ENCODE assay signal across 9 cellular contexts in the genomic region with DNA sequence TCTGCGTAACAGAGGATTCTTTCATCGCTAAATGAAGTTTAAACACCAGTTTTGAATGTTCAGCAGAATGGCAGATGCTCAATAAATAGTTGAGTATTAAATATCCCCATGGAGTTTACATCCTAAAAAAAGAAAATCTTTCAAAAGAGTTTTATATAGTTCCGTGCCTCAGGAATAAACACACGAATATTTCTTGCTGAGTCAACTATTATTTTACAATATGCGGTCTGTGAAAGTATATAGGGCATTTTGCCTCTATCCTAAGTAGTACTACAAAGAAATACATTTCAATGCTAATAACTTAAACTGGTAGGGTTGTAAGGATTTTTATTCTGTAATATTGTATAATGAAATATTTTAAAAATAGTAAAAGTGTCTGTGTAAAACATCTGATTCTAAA. TPM values are rescaled to one million over a fixed set of nuclear protein-coding genes. Genes with fewer than 3 reads are reported as not detected.
A peak's percentile ranks its signal among the peaks of the same experiment; 100 is the strongest.
DNase-seq lines count a peak whose midpoint lies in the region; ATAC-seq, FAIRE-seq and TF ChIP-seq lines count a peak whose summit lies in the region.
"Had no signal": no experiment of that assay in that cellular context is flagged by ENCODE, and none has a peak within 500 bp of the region (broad histone marks: within the 10 kb centered on the region; RNA-seq: fewer than 3 reads in every experiment).

No MANE protein-coding gene starts in this region.

- TF ChIP-seq CTCF in A549 (IDR thresholded peaks at IDR 0.05) (no peak), breast epithelium (IDR thresholded peaks at IDR 0.05) (no peak)

- WGBS in A549 (ENCODE audit: missing lambda C conversion rate) = 4% methylated on average over 5 of the region's 5 CpGs
- WGBS in HUES64 = 8% methylated on average over 4 of the region's 5 CpGs

- H3K27ac ChIP-seq in A549 (peak overlapping the region; percentile 92 to 93), HUES64 (ENCODE audit: low read depth, low read length) (no peak overlapping the region), breast epithelium (no peak overlapping the region)

- no peak for TF ChIP-seq EP300 in A549 (IDR thresholded peaks at IDR 0.05)

- TF ChIP-seq POLR2A in A549 (IDR thresholded peaks at IDR 0.05; ENCODE audit: low read length) (no peak), breast epithelium (IDR thresholded peaks at IDR 0.05) (no peak)

- FAIRE-seq in A549 (lab: Jason Lieb, UNC) = no peak

- peaks cover 20% of the 10 kb centered on the region for H3K4me1 ChIP-seq in A549
- H3K4me1 ChIP-seq in HUES64 (ENCODE audit: insufficient read depth, low read length) = peaks cover 21% of the 10 kb centered on the region
- peaks cover 0 to 10% of the 10 kb centered on the region in 2 donors for H3K4me1 ChIP-seq in breast epithelium
- H3K4me1 ChIP-seq in mucosa of stomach (ENCODE audit: control insufficient read depth, insufficient read depth, low read length) = peaks cover 14% of the 10 kb centered on the region

- H3K36me3 ChIP-seq in HUES64 (ENCODE audit: insufficient read depth, low read length) (peaks cover 44% of the 10 kb centered on the region), breast epithelium (no peaks in the 10 kb centered on the region), mucosa of stomach (ENCODE audit: control insufficient read depth, insufficient read depth, low read length) (no peaks in the 10 kb centered on the region)

- H3K9me3 ChIP-seq in A549 (no peaks in the 10 kb centered on the region), HUES64 (ENCODE audit: insufficient read depth, low read depth, low read length) (no peaks in the 10 kb centered on the region), breast epithelium (no peaks in the 10 kb centered on the region), mucosa of stomach (ENCODE audit: control insufficient read depth, low read length) (no peaks in the 10 kb centered on the region)

- CTCF ChIA-PET in A549 (lab: Yijun Ruan, JAX) = interaction anchor here (1.1 to 1.7 kb wide), 3 partner anchors 9 to 80 kb away, joined by 3 to 8 read pairs (median 3); no protein-coding TSS in a partner anchor

- POLR2A ChIA-PET in A549 (lab: Yijun Ruan, JAX) = no interaction called here

- H3K27me3 ChIP-seq in HUES64 (ENCODE audit: insufficient read depth, low read length) (no peaks in the 10 kb centered on the region), breast epithelium (no peaks in the 10 kb centered on the region), mucosa of stomach (ENCODE audit: control insufficient read depth, insufficient read depth, low read length) (no peaks in the 10 kb centered on the region)

- intact Hi-C loops in breast epithelium (cut with DNase I; ENCODE audit: low total_unique reads) = no loop called here

- H3K4me3 ChIP-seq in A549 (peak overlapping the region; percentile 94), HUES64 (ENCODE audit: low read length) (peak overlapping the region; percentile 95), breast epithelium (peak overlapping the region; percentile 74 to 96 (median 88)), mucosa of stomach (ENCODE audit: low read length) (peak overlapping the region; percentile 87)

- ATAC-seq in A549 = no peak

- TF ChIP-seq RAD21 in A549 (conservative IDR thresholded peaks at IDR 0.05 in 1 of 2, IDR thresholded peaks at IDR 0.05 in 1 of 2) = no peak

- DNase-seq in A549 (ENCODE audit: low read depth in 1 of 2, low spot score in 1 of 2) (no peak), breast epithelium (ENCODE audit: low spot score in 2 of 2) (no peak), NCI-H2029 (lab: John Stamatoyannopoulos, UW) (no peak), activated gamma-delta T cell treated with Interleukin-2 at 50 U/mL for 16 hours (no peak), nucleus accumbens (lab: John Stamatoyannopoulos, UW) (no peak), inferior parietal cortex (ENCODE audit: extremely low spot score) (no peak)
- DNase-seq: NCI-H748 treated with DMSO at 0.1 percent for 48 hours had no signal

- H3K9ac ChIP-seq in HUES64 (ENCODE audit: low read depth, low read length) (peak overlapping the region; percentile 98), mucosa of stomach (ENCODE audit: low read length) (peak overlapping the region; percentile 86)

- peak overlapping the region; percentile 82 for H3K4me2 ChIP-seq in A549

TF ChIP-seq in A549, 52 proteins besides CTCF, POLR2A, EP300 and RAD21:
- TF ChIP-seq JUN (IDR thresholded peaks at IDR 0.05) (0 out of 5 replicates have a peak, but pooled peaks of 1 of the 2 experiments have one; percentile 4), KDM1A (IDR thresholded peaks at IDR 0.05; ENCODE audit: low read depth) (no peak), MAFK (IDR thresholded peaks at IDR 0.05; ENCODE audit: partially characterized antibody) (peak; percentile 95)

RNA-seq across cellular contexts. Expression of gene DBF4, which starts 1.3 kb away (rescaled TPM):
- polyA plus RNA-seq in A549 (2011; rRNA removed) (17.3 and 29.3 TPM in 2 replicates), A549 (2017; fragmentation: RNase III; extraction: RNeasy Plus Mini Kit Qiagen cat#74134 plus additional on column Dnase treatment) (27.8 to 30.0 TPM (median 28.2 TPM) in 3 replicates)
- 11.0 and 12.6 TPM in 2 replicates for polyA plus RNA-seq in A549 (2012; cell fraction: cytosol; rRNA removed)
- polyA plus RNA-seq in A549 (2012; cell fraction: nucleus; rRNA removed) = 9.0 and 9.4 TPM in 2 replicates
- polyA minus RNA-seq in A549 (2011; rRNA and poly(A)+ RNA removed) = 3.6 and 3.8 TPM in 2 replicates
- 67.4 TPM for polyA plus RNA-seq in HUES64 (2013, experiment 1 of 2)
- polyA plus RNA-seq in HUES64 (2013, experiment 2 of 2) = 77.4 TPM
- 10 to 100 TPM; 10.1 to 18.6 (median 15.7) TPM for total RNA-seq in breast epithelium

RNA-seq across cellular contexts. Expression of gene SLC25A40, which starts 1.5 kb away (rescaled TPM):
- polyA plus RNA-seq in A549 (2011; rRNA removed) (19.5 and 22.0 TPM in 2 replicates), A549 (2017; fragmentation: RNase III; extraction: RNeasy Plus Mini Kit Qiagen cat#74134 plus additional on column Dnase treatment) (9.4 to 11.8 TPM (median 10.1 TPM) in 3 replicates)
- 3.1 and 3.7 TPM in 2 replicates for polyA plus RNA-seq in A549 (2012; cell fraction: cytosol; rRNA removed)
- polyA plus RNA-seq in A549 (2012; cell fraction: nucleus; rRNA removed) = 3.3 and 4.2 TPM in 2 replicates
- polyA minus RNA-seq in A549 (2011; rRNA and poly(A)+ RNA removed) = 3.2 and 6.4 TPM in 2 replicates
- polyA plus RNA-seq in HUES64 (2013, experiment 1 of 2) = 12.0 TPM
- 16.6 TPM for polyA plus RNA-seq in HUES64 (2013, experiment 2 of 2)
- total RNA-seq in breast epithelium = 10 to 100 TPM in 2 of 3 donors, 1 to 10 TPM in 1; 9.8 to 34.1 (median 13.8) TPM

RNA-seq across cellular contexts. Expression of gene ADAM22, which starts 56.4 kb away (rescaled TPM):
- polyA plus RNA-seq in A549 (2011; rRNA removed) = 0.38 and 0.59 TPM in 2 replicates
- polyA plus RNA-seq in A549 (2012; cell fraction: cytosol; rRNA removed) = 0.09 and 0.12 TPM in 2 replicates
- polyA plus RNA-seq in A549 (2012; cell fraction: nucleus; rRNA removed) = 0.10 and 0.31 TPM in 2 replicates
- 0.29 to 0.53 TPM (median 0.52 TPM) in 3 replicates for polyA plus RNA-seq in A549 (2017; fragmentation: RNase III; extraction: RNeasy Plus Mini Kit Qiagen cat#74134 plus additional on column Dnase treatment)
- polyA minus RNA-seq in A549 (2011; rRNA and poly(A)+ RNA removed) = 0.79 and 0.97 TPM in 2 replicates
- polyA plus RNA-seq in HUES64 (2013, experiment 1 of 2) = 4.7 TPM
- 6.3 TPM for polyA plus RNA-seq in HUES64 (2013, experiment 2 of 2)
- total RNA-seq in breast epithelium = 1 to 10 TPM; 2.3 to 7.5 (median 3.4) TPM

Comparison
In these comparisons a context has a peak if more than half of its experiments do, and no peak if none do; other contexts are left out.
1. H3K27ac ChIP-seq: peak in A549 (2 of 2); none in HUES64 (single experiment) and breast epithelium (0 of 2).
2. Peak in every context shown above with its lines, with median percentiles within 50 percentile points of each other: H3K4me3 ChIP-seq.